In the genomic region with DNA sequence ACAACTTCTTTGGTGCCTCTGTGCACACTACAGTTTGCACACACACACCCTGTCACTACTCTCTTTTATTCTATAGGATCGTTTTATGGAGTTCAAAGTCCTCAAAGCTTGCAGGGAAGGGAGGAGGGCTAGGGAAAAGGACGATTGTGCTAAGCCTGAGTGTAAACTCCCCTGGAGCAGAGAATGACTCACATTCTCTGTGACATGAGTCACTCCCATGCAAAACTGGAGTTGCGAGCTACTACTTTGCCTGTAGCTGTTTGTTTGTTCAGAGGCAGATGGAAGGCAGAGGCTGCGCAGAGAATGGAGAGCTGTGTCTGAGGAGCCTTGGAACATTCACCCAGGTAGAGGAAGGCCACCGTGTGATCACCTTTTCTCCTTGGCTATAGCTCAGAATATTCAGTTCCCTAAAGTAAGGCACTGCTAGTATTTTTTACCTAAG, we compare ENCODE assay signal across 8 cellular contexts.
A peak's percentile ranks its signal among the peaks of the same experiment; 100 is the strongest.
DNase-seq lines count a peak whose midpoint lies in the region; ATAC-seq and FAIRE-seq lines count a peak whose summit lies in the region.

No MANE protein-coding gene starts in this region.

- peak; percentile 27 for DNase-seq in stimulated activated CD4-positive, alpha-beta T cell treated with anti-CD3 and anti-CD28 coated beads, Interleukin-1b, Interleukin-23, amount 100 ng/mL, for 48 hours
- DNase-seq in stimulated activated CD4-positive, alpha-beta T cell treated with anti-CD3 and anti-CD28 coated beads, Interleukin-4, amount 100 ng/mL, for 1 hour: no peak
- peak; percentile 56 for DNase-seq in NCI-H1417 treated with DMSO at 0.1 percent for 48 hours (lab: John Stamatoyannopoulos, UW)
- peak; percentile 87 for DNase-seq in adipocyte (ENCODE audit: low read depth)
- peak; percentile 75 for DNase-seq in hepatic stellate cell (ENCODE audit: low spot score)
- peak; percentile 99 for DNase-seq in small intestine
- no peak for DNase-seq in SK-N-DZ (ENCODE audit: low spot score)

- H3K4me1 ChIP-seq in adipocyte (ENCODE audit: control insufficient read depth, insufficient read depth, low read length): peaks cover 12% of the 10 kb centered on the region
- peaks cover 0 to 4% of the 10 kb centered on the region in 2 donors for H3K4me1 ChIP-seq in small intestine (ENCODE audit: control insufficient read depth in 2 of 2, insufficient read depth in 1 of 2, low read depth in 1 of 2, low read length in 1 of 2)

- WGBS in small intestine, 3 donors: 5 to 15% (median 6%) methylated on average over 5 of the region's 5 CpGs

- H3K4me3 ChIP-seq in adipocyte (ENCODE audit: low read length): peak overlapping the region; percentile 79
- H3K4me3 ChIP-seq in small intestine (ENCODE audit: low read depth in 1 of 2, low read length in 2 of 2): peak overlapping the region in 1 of 2 donors; percentile 29

- ATAC-seq in HG02642 (IDR thresholded peaks at IDR 0.05; ENCODE audit: poor library complexity, unreplicated experiment): peak; percentile 98

- H3K27me3 ChIP-seq in adipocyte (replicated peaks; ENCODE audit: control insufficient read depth, insufficient read depth, low read length) (no peaks in the 10 kb centered on the region), small intestine (ENCODE audit: control insufficient read depth in 2 of 2, insufficient read depth in 2 of 2, low read length in 2 of 2) (no peaks in the 10 kb centered on the region)

- peak overlapping the region; percentile 79 for H3K9ac ChIP-seq in adipocyte (ENCODE audit: low read length)

- FAIRE-seq in small intestine (lab: Jason Lieb, UNC): peak; percentile 59

- H3K36me3 ChIP-seq in adipocyte (ENCODE audit: control insufficient read depth, insufficient read depth, low read length, severe bottlenecking) (no peaks in the 10 kb centered on the region), small intestine (ENCODE audit: control insufficient read depth in 2 of 2, insufficient read depth in 2 of 2, low read length in 2 of 2) (no peaks in the 10 kb centered on the region)

- peak overlapping the region; percentile 74 to 83 for H3K27ac ChIP-seq in small intestine (ENCODE audit: low read depth in 1 of 2, low read length in 1 of 2)

- no peaks in the 10 kb centered on the region for H3K9me3 ChIP-seq in adipocyte (ENCODE audit: control insufficient read depth, low read length)
- no peaks in the 10 kb centered on the region for H3K9me3 ChIP-seq in small intestine (ENCODE audit: control insufficient read depth, low read depth)

Comparison
In these comparisons a context has a peak if more than half of its experiments do, and no peak if none do; other contexts are left out.
1. DNase-seq: peak in stimulated activated CD4-positive, alpha-beta T cell treated with anti-CD3 and anti-CD28 coated beads, Interleukin-1b, Interleukin-23, amount 100 ng/mL, for 48 hours (single experiment), NCI-H1417 treated with DMSO at 0.1 percent for 48 hours (single experiment), adipocyte (single experiment), hepatic stellate cell (single experiment) and small intestine (single experiment); none in stimulated activated CD4-positive, alpha-beta T cell treated with anti-CD3 and anti-CD28 coated beads, Interleukin-4, amount 100 ng/mL, for 1 hour (single experiment) and SK-N-DZ (single experiment).